ENCODE assay signal across 6 cellular contexts in the genomic region with DNA sequence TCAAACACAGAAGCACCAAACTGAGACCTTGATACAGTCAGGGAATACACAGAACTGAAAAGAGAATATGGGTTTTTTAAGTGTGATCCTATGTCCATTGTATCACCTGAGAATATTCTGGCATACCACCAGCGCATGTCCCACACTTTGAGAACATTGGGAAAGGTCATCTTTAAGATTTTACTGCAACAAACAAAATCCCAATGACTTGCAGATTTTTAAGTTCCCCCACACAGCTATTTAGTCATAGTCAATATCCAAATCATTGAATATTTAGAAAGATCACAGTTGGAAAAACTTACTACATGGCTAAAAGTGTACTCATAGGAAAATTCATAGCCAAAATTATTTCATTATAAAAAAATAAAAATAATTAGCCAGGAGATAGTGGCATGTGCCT. TPM values are rescaled to one million over a fixed set of nuclear protein-coding genes. Genes with fewer than 3 reads are reported as not detected.
"Had no signal": no experiment of that assay in that cellular context is flagged by ENCODE, and none has a peak within 500 bp of the region (broad histone marks: within the 10 kb centered on the region; RNA-seq: fewer than 3 reads in every experiment).

No MANE protein-coding gene starts in this region.

- H3K4me2 ChIP-seq: KMS-11 had no signal

- DNase-seq: KG1 had no signal

- H3K9ac ChIP-seq: KMS-11 had no signal

- FAIRE-seq: HTR-8/SVneo had no signal

- H3K27ac ChIP-seq: HL-60, KMS-11 had no signal

RNA-seq across cellular contexts. Expression of gene TRPV4, which starts 54.5 kb away (rescaled TPM):
- total RNA-seq: HT-29 had no signal
- polyA plus RNA-seq: IgD-negative memory B cell had no signal
